Comparison of ENCODE assay signal across 16 cellular contexts in genomic region chr17:38891441-38891840, GRCh38. TPM values are rescaled to one million over a fixed set of nuclear protein-coding genes. Genes with fewer than 3 reads are reported as not detected.
DNase-seq lines count a peak whose midpoint lies in the region; ATAC-seq, FAIRE-seq and TF ChIP-seq lines count a peak whose summit lies in the region.
"Had no signal": no experiment of that assay in that cellular context is flagged by ENCODE, and none has a peak within 500 bp of the region (broad histone marks: within the 10 kb centered on the region; RNA-seq: fewer than 3 reads in every experiment).

No MANE protein-coding gene starts in this region.

- no peaks in the 10 kb centered on the region for H3K9me3 Mint-ChIP-seq in activated CD8-positive, alpha-beta memory T cell treated with anti-CD3 and anti-CD28 coated beads, Interleukin-2, amount 10 ng/mL, durations not matched to agents 7 days and 5 days (ENCODE audit: low read depth)
- no peaks in the 10 kb centered on the region for H3K9me3 Mint-ChIP-seq in T-cell
- no peaks in the 10 kb centered on the region for H3K9me3 Mint-ChIP-seq in effector memory CD8-positive, alpha-beta T cell
- H3K9me3 Mint-ChIP-seq: activated T-cell treated with anti-CD3 and anti-CD28 coated beads, Interleukin-2, amount 50 U/mL, for 4 hours; brain; nephron had no signal

- CTCF ChIA-PET in activated CD8-positive, alpha-beta memory T cell treated with anti-CD3 and anti-CD28 coated beads, Interleukin-2, amount 10 ng/mL, durations not matched to agents 7 days and 5 days (lab: Charles Lee) = interaction anchor here (0.7 to 1.9 kb wide), 7 partner anchors 8 to 24 kb away, joined by 3 to 7 read pairs (median 5); partner anchors contain the start of gene LASP1
- CTCF ChIA-PET in T-cell (lab: Charles Lee) = interaction anchor here in 1 of 2 donors (0.8 to 0.9 kb wide), 2 partner anchors 10 to 92 kb away, joined by 3 to 5 read pairs; no protein-coding TSS in a partner anchor

- POLR2A ChIA-PET in T-cell (lab: Charles Lee) = interaction anchor here in 1 of 2 donors (0.6 kb wide), 1 partner anchor 255 kb away, joined by 3 read pairs; no protein-coding TSS in a partner anchor

- no peaks in the 10 kb centered on the region for H3K27me3 Mint-ChIP-seq in activated CD8-positive, alpha-beta memory T cell treated with anti-CD3 and anti-CD28 coated beads, Interleukin-2, amount 10 ng/mL, durations not matched to agents 7 days and 5 days
- H3K27me3 Mint-ChIP-seq in T-cell = no peaks in the 10 kb centered on the region
- H3K27me3 Mint-ChIP-seq in effector memory CD8-positive, alpha-beta T cell = no peaks in the 10 kb centered on the region
- H3K27me3 Mint-ChIP-seq: brain had no signal

- H3K36me3 ChIP-seq in thymus (ENCODE audit: control insufficient read depth, insufficient read depth) = peaks cover 79% of the 10 kb centered on the region

- peak overlapping the region; percentile 88 for H3K27ac ChIP-seq in thymus (ENCODE audit: low read depth)
- H3K27ac ChIP-seq: VCaP had no signal

- ATAC-seq in activated CD8-positive, alpha-beta memory T cell treated with anti-CD3 and anti-CD28 coated beads, Interleukin-2, amount 10 ng/mL, durations not matched to agents 7 days and 5 days = peak; percentile 21
- peak; percentile 58 to 88 (median 60) for ATAC-seq in T-cell (replicated peaks in 1 of 4)
- ATAC-seq in effector memory CD8-positive, alpha-beta T cell (replicated peaks) = peak; percentile 41
- ATAC-seq: right cardiac atrium had no signal

- no peak for DNase-seq in activated CD8-positive, alpha-beta memory T cell treated with anti-CD3 and anti-CD28 coated beads, Interleukin-2, amount 10 ng/mL, durations not matched to agents 7 days and 5 days
- no peak for DNase-seq in activated CD8-positive, alpha-beta memory T cell treated with anti-CD3 and anti-CD28 coated beads, Interleukin-2, amount 50 U/mL, for 4 hours
- DNase-seq in T-cell (peak in 3 of 34 experiments; percentile 23 to 33 (median 30)), D721Med (ENCODE audit: insufficient read length, low spot score) (no peak), SKM-1 treated with dmso at 0.1 percent for 144 hours (lab: John Stamatoyannopoulos, UW; ENCODE audit: unreplicated experiment) (no peak)
- DNase-seq in effector memory CD8-positive, alpha-beta T cell = no peak
- no peak for DNase-seq in stimulated activated CD4-positive, alpha-beta T cell treated with anti-CD3 and anti-CD28 coated beads, Interleukin-2, amount 100 ng/mL, for 24 hours
- DNase-seq: ACHN; activated T-cell treated with anti-CD3 and anti-CD28 coated beads, Interleukin-2, amount 50 U/mL, for 4 hours; MM.1S; stimulated activated CD4-positive, alpha-beta T cell treated with anti-CD3 and anti-CD28 coated beads, Interleukin-2, amount 100 ng/mL, for 48 hours had no signal

- WGBS in thymus = 66% methylated on average over 8 of the region's 8 CpGs

- no peak for TF ChIP-seq CTCF in D721Med (IDR thresholded peaks at IDR 0.05; ENCODE audit: insufficient read depth, missing control alignments)

- FAIRE-seq in D721Med (lab: Jason Lieb, UNC) = no peak

- no peak overlapping the region for H3K4me3 ChIP-seq in thymus (ENCODE audit: low read length)

- H3K4me1 ChIP-seq in thymus (ENCODE audit: control insufficient read depth, insufficient read depth, low read length) = peaks cover 47% of the 10 kb centered on the region

- no peaks in the 10 kb centered on the region for H3K27me3 ChIP-seq in thymus (ENCODE audit: control insufficient read depth, insufficient read depth)

- peaks cover 83% of the 10 kb centered on the region for H3K4me1 Mint-ChIP-seq in activated CD8-positive, alpha-beta memory T cell treated with anti-CD3 and anti-CD28 coated beads, Interleukin-2, amount 10 ng/mL, durations not matched to agents 7 days and 5 days
- peaks cover 71 to 91% (median 84%) of the 10 kb centered on the region in 3 donors for H3K4me1 Mint-ChIP-seq in T-cell
- peaks cover 67 to 73% of the 10 kb centered on the region in 2 donors for H3K4me1 Mint-ChIP-seq in effector memory CD8-positive, alpha-beta T cell (ENCODE audit: low read depth in 2 of 2)

- H3K9me3 ChIP-seq in thymus (ENCODE audit: control insufficient read depth) = no peaks in the 10 kb centered on the region

- peak overlapping the region; percentile 84 for H3K27ac Mint-ChIP-seq in activated CD8-positive, alpha-beta memory T cell treated with anti-CD3 and anti-CD28 coated beads, Interleukin-2, amount 10 ng/mL, durations not matched to agents 7 days and 5 days
- peak overlapping the region; percentile 93 for H3K27ac Mint-ChIP-seq in T-cell
- H3K27ac Mint-ChIP-seq in effector memory CD8-positive, alpha-beta T cell = peak overlapping the region; percentile 93 to 96
- H3K27ac Mint-ChIP-seq: nephron had no signal

- peak overlapping the region; percentile 13 for H3K4me3 Mint-ChIP-seq in activated CD8-positive, alpha-beta memory T cell treated with anti-CD3 and anti-CD28 coated beads, Interleukin-2, amount 10 ng/mL, durations not matched to agents 7 days and 5 days
- peak overlapping the region in 2 of 3 donors; percentile 21 to 75 for H3K4me3 Mint-ChIP-seq in T-cell
- H3K4me3 Mint-ChIP-seq in effector memory CD8-positive, alpha-beta T cell = peak overlapping the region; percentile 70 to 78
- H3K4me3 Mint-ChIP-seq: activated T-cell treated with anti-CD3 and anti-CD28 coated beads, Interleukin-2, amount 50 U/mL, for 4 hours; brain; nephron had no signal

- H3K36me3 Mint-ChIP-seq in activated CD8-positive, alpha-beta memory T cell treated with anti-CD3 and anti-CD28 coated beads, Interleukin-2, amount 10 ng/mL, durations not matched to agents 7 days and 5 days = peaks cover 31% of the 10 kb centered on the region
- peaks cover 26% of the 10 kb centered on the region for H3K36me3 Mint-ChIP-seq in T-cell
- H3K36me3 Mint-ChIP-seq in effector memory CD8-positive, alpha-beta T cell (ENCODE audit: insufficient read depth) = peaks cover 88% of the 10 kb centered on the region

RNA-seq across cellular contexts. Expression of gene LASP1, which starts 21.6 kb away (rescaled TPM):
- total RNA-seq in activated CD8-positive, alpha-beta memory T cell treated with anti-CD3 and anti-CD28 coated beads, Interleukin-2, amount 10 ng/mL, durations not matched to agents 7 days and 5 days = 100 to 1,000 TPM; 208 to 239 TPM
- 100 to 1,000 TPM in 4 of 5 donors, 10 to 100 TPM in 1; 97.2 to 157 (median 122) TPM for total RNA-seq in T-cell
- polyA plus RNA-seq in thymus = 72.5 TPM

RNA-seq across cellular contexts. Expression of gene RPL23, which starts 37.9 kb away (rescaled TPM):
- 1,000 to 10,000 TPM in 1 of 2 experiments, 100 to 1,000 TPM in 1; 831 to 1,130 TPM for total RNA-seq in activated CD8-positive, alpha-beta memory T cell treated with anti-CD3 and anti-CD28 coated beads, Interleukin-2, amount 10 ng/mL, durations not matched to agents 7 days and 5 days
- 1,000 to 10,000 TPM; 1,638 to 2,124 (median 1,743) TPM for total RNA-seq in T-cell
- polyA plus RNA-seq in thymus = 4,550 TPM

Comparison
In these comparisons a context has a peak if more than half of its experiments do, and no peak if none do; other contexts are left out.
1. H3K4me3 Mint-ChIP-seq: peak in every context shown above with its lines; median percentile 74 in effector memory CD8-positive, alpha-beta T cell; 48 in T-cell; 13 in activated CD8-positive, alpha-beta memory T cell treated with anti-CD3 and anti-CD28 coated beads, Interleukin-2, amount 10 ng/mL, durations not matched to agents 7 days and 5 days.